In genomic region chr4:337932-338758, GRCh38 we compare ENCODE assay signal across 9 cellular contexts. TPM values are rescaled to one million over a fixed set of nuclear protein-coding genes. Genes with fewer than 3 reads are reported as not detected.
DNase-seq lines count a peak whose midpoint lies in the region; ATAC-seq and TF ChIP-seq lines count a peak whose summit lies in the region.
"Had no signal": no experiment of that assay in that cellular context is flagged by ENCODE, and none has a peak within 500 bp of the region (broad histone marks: within the 10 kb centered on the region; RNA-seq: fewer than 3 reads in every experiment).

No MANE protein-coding gene starts in this region.

- peaks cover 60% of the 10 kb centered on the region for H3K36me3 Mint-ChIP-seq in Caco-2 (ENCODE audit: insufficient read depth, unreplicated experiment)

- no peaks in the 10 kb centered on the region for H4K20me1 ChIP-seq in Loucy (ENCODE audit: insufficient read depth, low read length, poor library complexity, severe bottlenecking)

- no peak overlapping the region for H3K23ac ChIP-seq in trophoblast cell (ENCODE audit: low read length)

- no peak for TF ChIP-seq POLR2A in gastroesophageal sphincter (IDR thresholded peaks at IDR 0.05)

- POLR2A ChIA-PET in Caco-2 (lab: Charles Lee) = interaction anchor here (0.6 to 0.7 kb wide), 4 partner anchors 143 to 493 kb away, joined by 3 to 7 read pairs (median 3); partner anchors contain the start of gene ZNF718

- no peak overlapping the region for H2BK120ac ChIP-seq in trophoblast cell (ENCODE audit: insufficient read depth, low read length, poor library complexity)

- peak overlapping the region; percentile 67 for H3K4me2 ChIP-seq in Loucy (ENCODE audit: low read depth, low read length, poor library complexity, severe bottlenecking)
- peak overlapping the region; percentile 90 for H3K4me2 ChIP-seq in trophoblast cell (ENCODE audit: low read length)

- H3K4ac ChIP-seq in trophoblast cell (ENCODE audit: low read depth, low read length) = peak overlapping the region; percentile 53

- peak overlapping the region; percentile 96 for H3K27ac Mint-ChIP-seq in Caco-2 (ENCODE audit: unreplicated experiment)

- H3K9ac ChIP-seq in Loucy (ENCODE audit: low read depth, low read length, poor library complexity, severe bottlenecking) (peak overlapping the region; percentile 83), trophoblast cell (ENCODE audit: low read length) (peak overlapping the region; percentile 84)

- no peaks in the 10 kb centered on the region for H3K27me3 Mint-ChIP-seq in Caco-2 (ENCODE audit: insufficient read depth, unreplicated experiment)

- TF ChIP-seq CTCF in Caco-2 (IDR thresholded peaks at IDR 0.05; ENCODE audit: insufficient read depth in 1 of 2, low read depth in 1 of 2, low read length in 1 of 2, severe bottlenecking in 1 of 2, unreplicated experiment in 1 of 2) (no peak), Loucy (conservative IDR thresholded peaks at IDR 0.05; ENCODE audit: low read length) (no peak), gastroesophageal sphincter (IDR thresholded peaks at IDR 0.05) (no peak)

- H2AFZ ChIP-seq in Loucy (ENCODE audit: low read length) = peak overlapping the region; percentile 73
- peak overlapping the region; percentile 47 for H2AFZ ChIP-seq in trophoblast cell (ENCODE audit: insufficient read depth, low read length, poor library complexity)

- peak overlapping the region; percentile 27 for H2AK5ac ChIP-seq in trophoblast cell (ENCODE audit: low read length)

- peak overlapping the region; percentile 69 for H4K8ac ChIP-seq in trophoblast cell (ENCODE audit: low read depth, low read length)

- H4K91ac ChIP-seq in trophoblast cell (ENCODE audit: low read depth, low read length) = peak overlapping the region; percentile 67

- CTCF ChIA-PET in Caco-2 (lab: Charles Lee) = no interaction called here

- no peaks in the 10 kb centered on the region for H3F3A ChIP-seq in Loucy (ENCODE audit: low read depth)

- H3K9me3 Mint-ChIP-seq in Caco-2 (ENCODE audit: unreplicated experiment) = peaks cover 9% of the 10 kb centered on the region

- peaks cover 14% of the 10 kb centered on the region for H3K79me1 ChIP-seq in trophoblast cell (ENCODE audit: low read length)

- H2BK5ac ChIP-seq in trophoblast cell (ENCODE audit: low read depth, low read length, poor library complexity) = no peak overlapping the region

- H4K12ac ChIP-seq in trophoblast cell (ENCODE audit: low read depth, low read length) = peak overlapping the region; percentile 31

- peaks cover 28% of the 10 kb centered on the region; the same call in 1 of the 2 replicates for H3K79me2 ChIP-seq in Loucy (ENCODE audit: insufficient read depth, low read length)
- peaks cover 17% of the 10 kb centered on the region for H3K79me2 ChIP-seq in trophoblast cell (ENCODE audit: control insufficient read depth, insufficient read depth, low read length, poor library complexity)

- 0 out of 2 replicates have a peak, but pooled peaks cover 4% of the 10 kb centered on the region for H3K4me1 ChIP-seq in Caco-2
- no peaks in the 10 kb centered on the region for H3K4me1 ChIP-seq in Loucy (ENCODE audit: insufficient read depth, low read length, poor library complexity, severe bottlenecking)
- peaks cover 0 to 47% (median 12%) of the 10 kb centered on the region in 3 donors for H3K4me1 ChIP-seq in gastroesophageal sphincter
- H3K4me1 ChIP-seq in trophoblast cell (ENCODE audit: control insufficient read depth in 1 of 2, insufficient read depth in 2 of 2, low read length in 2 of 2) = peaks cover 4 to 10% of the 10 kb centered on the region in 2 experiments
- H3K4me1 ChIP-seq in urinary bladder (ENCODE audit: insufficient read depth) = no peaks in the 10 kb centered on the region

- no peak for TF ChIP-seq EP300 in gastroesophageal sphincter (IDR thresholded peaks at IDR 0.05)

- H3K4me3 Mint-ChIP-seq in Caco-2 (ENCODE audit: unreplicated experiment) = peak overlapping the region; percentile 84

- H3K9me3 ChIP-seq in Caco-2 (0 out of 2 replicates have a peak, but pooled peaks cover 14% of the 10 kb centered on the region), Loucy (ENCODE audit: insufficient read depth, low read depth, low read length) (peaks cover 2% of the 10 kb centered on the region; the same call in 1 of the 2 replicates), gastroesophageal sphincter (no peaks in the 10 kb centered on the region), trophoblast cell (ENCODE audit: insufficient read depth, low read depth, low read length) (no peaks in the 10 kb centered on the region)

- WGBS in gastroesophageal sphincter (ENCODE audit: low coverage in 1 of 2), 2 donors = 1% methylated on average over 14 of the region's 52 CpGs; no CpG with 5 or more reads in 1 of the 2 donors
- no CpG with 5 or more reads among the region's 52 CpGs for WGBS in trophoblast cell (ENCODE audit: extremely low coverage, insufficient coverage, insufficient read length)
- 1% methylated on average over 52 of the region's 52 CpGs for WGBS in urinary bladder

- peak overlapping the region; percentile 42 for H3K18ac ChIP-seq in trophoblast cell (ENCODE audit: low read length)

- H3K27me3 ChIP-seq in Caco-2 (replicated peaks; ENCODE audit: control insufficient read depth, insufficient read depth, low read length) = no peaks in the 10 kb centered on the region
- no peaks in the 10 kb centered on the region for H3K27me3 ChIP-seq in Loucy (ENCODE audit: insufficient read depth, low read length, poor library complexity, severe bottlenecking)
- no peaks in the 10 kb centered on the region for H3K27me3 ChIP-seq in gastroesophageal sphincter
- H3K27me3 ChIP-seq in trophoblast cell (ENCODE audit: insufficient read depth, low read length) = no peaks in the 10 kb centered on the region

- BruUV-seq in Caco-2 (replicated peaks; lab: Mats Ljungman, UMichigan) = no TSS peak

- intact Hi-C loops in Caco-2 (cut with micrococcal nuclease; ENCODE audit: unreplicated experiment) = loop anchor here (1.0 to 10.0 kb wide), 2 partner anchors 137 to 214 kb away; partner anchors contain the start of gene ZNF718

- DNase-seq in Caco-2 = peak in 1 of 2 experiments; percentile 54
- DNase-seq in activated T-helper 1 cell treated with Interleukin-2 at 50 U/mL for 16 hours (ENCODE audit: low read depth) = peak; percentile 28
- DNase-seq in trophoblast cell = peak; percentile 40 to 67
- no peak for DNase-seq in SIG-M5 (lab: John Stamatoyannopoulos, UW)

- no peaks in the 10 kb centered on the region for H3K9me2 ChIP-seq in Loucy (replicated peaks; ENCODE audit: low read depth, low read length)

- H3K14ac ChIP-seq in trophoblast cell (ENCODE audit: low read length) = peak overlapping the region; percentile 8

- peaks cover 4% of the 10 kb centered on the region for H3K36me3 ChIP-seq in Caco-2 (ENCODE audit: control insufficient read depth, insufficient read depth, low read length)
- H3K36me3 ChIP-seq in Loucy (ENCODE audit: insufficient read depth, low read length) = no peaks in the 10 kb centered on the region
- peaks cover 0 to 6% of the 10 kb centered on the region in 2 donors for H3K36me3 ChIP-seq in gastroesophageal sphincter
- H3K36me3 ChIP-seq in trophoblast cell (ENCODE audit: control insufficient read depth in 1 of 2, insufficient read depth in 2 of 2, low read length in 2 of 2) = no peaks in the 10 kb centered on the region
- H3K36me3 ChIP-seq in urinary bladder (ENCODE audit: insufficient read depth) = peaks cover 2% of the 10 kb centered on the region

- peak overlapping the region; percentile 44 to 99 (median 97) for H3K27ac ChIP-seq in gastroesophageal sphincter
- no peak overlapping the region for H3K27ac ChIP-seq in trophoblast cell (ENCODE audit: low read depth, low read length)
- H3K27ac ChIP-seq in urinary bladder (ENCODE audit: low read depth) = peak overlapping the region; percentile 66

- peak; percentile 27 for ATAC-seq in GM21515 (IDR thresholded peaks at IDR 0.05; ENCODE audit: unreplicated experiment)
- peak; percentile 47 for ATAC-seq in gastroesophageal sphincter
- ATAC-seq: Panc1 had no signal

- peak overlapping the region; percentile 97 for H3K4me3 ChIP-seq in Caco-2 (ENCODE audit: low read depth, low read length)
- H3K4me3 ChIP-seq in Loucy (ENCODE audit: low read length, poor library complexity, severe bottlenecking) = peak overlapping the region; percentile 83
- peak overlapping the region; percentile 43 to 94 for H3K4me3 ChIP-seq in gastroesophageal sphincter
- H3K4me3 ChIP-seq in trophoblast cell (ENCODE audit: low read depth, low read length) = peak overlapping the region; percentile 91
- H3K4me3 ChIP-seq in urinary bladder (ENCODE audit: low read depth, low read length) = peak overlapping the region; percentile 57

- H3K4me1 Mint-ChIP-seq in Caco-2 (ENCODE audit: low read depth, unreplicated experiment) = no peaks in the 10 kb centered on the region

- H2BK12ac ChIP-seq in trophoblast cell (ENCODE audit: low read length) = no peak overlapping the region

RNA-seq across cellular contexts. Expression of gene ZNF141, which starts 0.5 kb away (rescaled TPM):
- total RNA-seq in Caco-2 (2022) = 28.4 and 32.5 TPM in 2 replicates
- 10 to 100 TPM; 12.6 to 30.4 (median 18.8) TPM for total RNA-seq in gastroesophageal sphincter
- polyA plus RNA-seq in trophoblast cell (2013) = 7.4 and 7.7 TPM in 2 replicates
- total RNA-seq in urinary bladder = 84.8 TPM
- 4.6 TPM for polyA plus RNA-seq in urinary bladder

RNA-seq across cellular contexts. Expression of gene ZNF732, which starts 32.9 kb away (rescaled TPM):
- not detected in 2 replicates for total RNA-seq in Caco-2 (2022)
- under 1 TPM in 2 of 4 donors, not detected in 2; 0.31 to 0.54 TPM for total RNA-seq in gastroesophageal sphincter
- polyA plus RNA-seq in trophoblast cell (2013) = 2.7 and 3.0 TPM in 2 replicates
- total RNA-seq in urinary bladder = 6.8 TPM
- polyA plus RNA-seq in urinary bladder = 0.19 TPM
